ENCODE assay signal across 5 cellular contexts in genomic region chr11:12015486-12015885, GRCh38. TPM values are rescaled to one million over a fixed set of nuclear protein-coding genes. Genes with fewer than 3 reads are reported as not detected.
"Had no signal": no experiment of that assay in that cellular context is flagged by ENCODE, and none has a peak within 500 bp of the region (broad histone marks: within the 10 kb centered on the region; RNA-seq: fewer than 3 reads in every experiment).

No MANE protein-coding gene starts in this region.

- H3K4me3 ChIP-seq: GM23338 had no signal

- H3K4me2 ChIP-seq: GM23338 had no signal

- DNase-seq: H9, HCEC 1CT, KBM-7 had no signal

- H2AFZ ChIP-seq: GM23338 had no signal

- ATAC-seq: GM23338 had no signal

RNA-seq across cellular contexts. Expression of gene DKK3, which starts 7.1 kb away (rescaled TPM):
- total RNA-seq: HT-29 had no signal
